In the genomic region with DNA sequence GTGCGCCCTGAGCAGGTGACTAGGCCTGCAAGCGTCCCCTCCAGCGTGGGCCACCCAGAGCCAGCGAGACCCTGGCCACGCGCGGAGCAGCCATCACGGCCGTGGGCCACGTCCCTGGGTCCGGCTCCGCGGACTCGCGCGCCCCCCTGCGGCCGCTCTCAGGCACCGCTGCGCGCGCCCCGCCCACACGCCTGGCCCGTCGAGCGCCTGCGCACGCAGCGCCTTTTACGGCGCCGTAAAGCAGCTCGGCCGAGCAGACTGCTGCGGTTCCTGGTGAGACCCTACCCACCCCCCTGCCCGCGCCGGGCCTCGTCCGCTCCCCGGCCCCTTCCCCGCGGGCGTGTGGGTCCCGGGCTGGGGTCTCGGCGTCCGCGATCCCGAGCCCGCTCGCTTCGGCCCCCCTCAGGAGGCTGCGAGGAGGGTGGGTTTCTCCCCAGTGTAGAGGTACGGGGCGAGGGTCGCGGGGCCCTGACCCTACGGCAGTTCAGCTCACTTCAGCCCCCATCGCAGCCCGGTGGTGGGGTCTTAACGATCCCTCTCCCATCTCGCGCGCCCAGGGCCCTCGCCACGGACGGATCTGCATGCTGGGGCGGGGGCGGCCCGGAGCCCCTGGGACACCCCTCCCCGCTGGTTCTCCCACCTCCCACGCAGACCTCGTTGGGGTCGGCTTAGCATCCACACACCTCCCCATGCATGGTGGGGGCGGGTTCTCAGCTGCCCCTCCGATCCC, we compare ENCODE assay signal across 8 cellular contexts. TPM values are rescaled to one million over a fixed set of nuclear protein-coding genes. Genes with fewer than 3 reads are reported as not detected.
DNase-seq lines count a peak whose midpoint lies in the region; ATAC-seq, FAIRE-seq and TF ChIP-seq lines count a peak whose summit lies in the region.

Gene TRAPPC5, plus strand, starts transcription at position 228 of the 730 bp plus-strand sequence. CDS start 1,421 bp downstream, outside the sequence.

- H3K27ac Mint-ChIP-seq in activated B cell treated with CpG ODN at 0.5 μM for 24 hours: peak within 1 kb of the TSS; percentile 93

- 0 to 1% (median 0%) methylated on average over 44 to 78 of the region's 78 CpGs for WGBS in small intestine, 3 donors

- CTCF ChIA-PET in activated B cell treated with CpG ODN at 0.5 μM for 24 hours (lab: Charles Lee): interaction anchor here (0.6 to 2.5 kb wide), 41 partner anchors 10 to 582 kb away, joined by 3 to 64 read pairs (median 4); partner anchors contain the start of genes CD209, FCER2, PET100 and RETN

- H3K36me3 ChIP-seq in bronchial epithelial cell (ENCODE audit: control insufficient read depth, insufficient read depth, low read length) (peaks cover 6% of the 10 kb centered on the region), small intestine (ENCODE audit: control insufficient read depth in 2 of 2, insufficient read depth in 2 of 2, low read length in 2 of 2) (peaks cover 0 to 3% of the 10 kb centered on the region in 2 donors)

- H3K4me1 ChIP-seq in small intestine (ENCODE audit: control insufficient read depth in 2 of 2, insufficient read depth in 1 of 2, low read depth in 1 of 2, low read length in 1 of 2): no peaks in the 10 kb centered on the region

- FAIRE-seq in bronchial epithelial cell (lab: Jason Lieb, UNC) (no peak), small intestine (lab: Jason Lieb, UNC) (no peak)

- POLR2A ChIA-PET in activated B cell treated with CpG ODN at 0.5 μM for 24 hours (lab: Charles Lee): interaction anchor here (0.5 to 2.3 kb wide), 32 partner anchors 8 to 784 kb away, joined by 3 to 45 read pairs (median 6); partner anchors contain the start of genes CD209, FCER2, MAP2K7 and PET100

- H3K4me3 Mint-ChIP-seq in activated B cell treated with CpG ODN at 0.5 μM for 24 hours: peak within 1 kb of the TSS; percentile 93

- H3K4me3 ChIP-seq in GM08714 (ENCODE audit: low read length) (peak within 1 kb of the TSS; percentile 90), bronchial epithelial cell (ENCODE audit: low read depth, low read length) (peak within 1 kb of the TSS; percentile 99), small intestine (ENCODE audit: low read depth in 1 of 2, low read length in 2 of 2) (peak within 1 kb of the TSS; percentile 87 to 98)

- H3K4me1 Mint-ChIP-seq in activated B cell treated with CpG ODN at 0.5 μM for 24 hours: peaks cover 61% of the 10 kb centered on the region

- ATAC-seq in HG02763 (IDR thresholded peaks at IDR 0.05; ENCODE audit: unreplicated experiment) (peak; percentile 66), activated B cell treated with CpG ODN at 0.5 μM for 24 hours (ENCODE audit: low read depth) (peak; percentile 53), HG02870 (IDR thresholded peaks at IDR 0.05; ENCODE audit: unreplicated experiment) (no peak)

- TF ChIP-seq CTCF in activated B cell treated with CpG ODN at 0.5 μM for 24 hours (IDR thresholded peaks at IDR 0.05) (peak; percentile 78), bronchial epithelial cell (IDR thresholded peaks at IDR 0.05; ENCODE audit: insufficient read depth, low read length, severe bottlenecking) (peak; percentile 78)

- H3K27me3 ChIP-seq in bronchial epithelial cell (ENCODE audit: control insufficient read depth, insufficient read depth, low read length) (no peaks in the 10 kb centered on the region), small intestine (ENCODE audit: control insufficient read depth in 2 of 2, insufficient read depth in 2 of 2, low read length in 2 of 2) (no peaks in the 10 kb centered on the region)

- H3K9me3 Mint-ChIP-seq in activated B cell treated with CpG ODN at 0.5 μM for 24 hours: no peaks in the 10 kb centered on the region

- peak within 1 kb of the TSS; percentile 69 to 73 for H3K27ac ChIP-seq in small intestine (ENCODE audit: low read depth in 1 of 2, low read length in 1 of 2)

- no peaks in the 10 kb centered on the region for H3K9me3 ChIP-seq in small intestine (ENCODE audit: control insufficient read depth, low read depth)

- intact Hi-C loops in activated B cell treated with CpG ODN at 0.5 μM for 24 hours (cut with micrococcal nuclease): loop anchor here (1.0 to 5.0 kb wide), 12 partner anchors 14 to 582 kb away; partner anchors contain the start of genes SNAPC2 and STXBP2

- DNase-seq in NCI-H2171 treated with DMSO at 0.1 percent for 48 hours (lab: John Stamatoyannopoulos, UW) (peak; percentile 71), activated B cell treated with CpG ODN at 0.5 μM for 24 hours (peak; percentile 91), bronchial epithelial cell (ENCODE audit: low read depth) (peak; percentile 42), iPS-NIHi7 (ENCODE audit: extremely low spot score) (peak; percentile 95), small intestine (peak; percentile 83)

- peaks cover 14% of the 10 kb centered on the region for H3K27me3 Mint-ChIP-seq in activated B cell treated with CpG ODN at 0.5 μM for 24 hours

- peaks cover 31% of the 10 kb centered on the region for H3K36me3 Mint-ChIP-seq in activated B cell treated with CpG ODN at 0.5 μM for 24 hours (ENCODE audit: low read depth)

RNA-seq across cellular contexts. Expression of gene TRAPPC5, which starts in this region (rescaled TPM):
- total RNA-seq in activated B cell treated with CpG ODN at 0.5 μM for 24 hours (110 and 123 TPM in 2 replicates), bronchial epithelial cell (29.2 and 141 TPM in 2 replicates)
- polyA plus RNA-seq in small intestine: 100 to 1,000 TPM in 2 of 3 donors, 10 to 100 TPM in 1; 71.6 to 166 (median 119) TPM

Comparison
In these comparisons a context has a peak if more than half of its experiments do, and no peak if none do; other contexts are left out.
1. DNase-seq: peak in every context shown above with its lines; median percentile 95 in iPS-NIHi7; 91 in activated B cell treated with CpG ODN at 0.5 μM for 24 hours; 83 in small intestine; 71 in NCI-H2171 treated with DMSO at 0.1 percent for 48 hours; 42 in bronchial epithelial cell.